1 cellular context compared by ENCODE assay signal in the genomic region with DNA sequence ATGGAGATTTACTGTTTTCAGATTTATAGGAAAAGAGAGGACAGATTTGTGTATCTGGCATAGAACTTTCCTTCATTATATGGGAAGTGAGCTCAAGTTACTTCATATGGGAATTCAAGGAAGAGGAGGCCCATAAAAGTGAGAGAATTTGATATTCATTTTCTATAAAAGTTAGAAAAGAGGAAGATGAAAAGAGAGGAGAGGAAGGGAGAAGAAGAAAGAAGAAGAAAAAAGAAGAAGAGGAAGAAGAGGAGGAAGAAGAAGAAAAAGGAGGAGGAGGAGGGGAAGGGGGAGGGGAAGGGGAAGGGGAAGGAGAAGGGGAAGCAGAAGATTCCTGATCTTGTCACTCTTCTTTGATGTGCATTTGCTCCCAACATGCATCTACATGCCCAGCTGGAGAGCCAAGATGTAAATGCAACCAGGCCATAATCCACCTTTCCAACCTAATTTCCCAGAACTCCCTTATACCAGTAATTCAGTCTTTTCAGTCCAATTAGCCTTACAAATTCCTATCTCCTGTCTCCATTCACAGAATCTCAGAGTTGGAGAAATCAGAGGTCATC.
TF ChIP-seq lines count a peak whose summit lies in the region.

No MANE protein-coding gene starts in this region.

TF ChIP-seq in H1, 55 proteins besides CTCF, POLR2A, EP300 and RAD21 (continued from another document):
- no peak for TF ChIP-seq RFX5 (IDR thresholded peaks at IDR 0.05; ENCODE audit: borderline replicate concordance, low read depth, low read length)
- TF ChIP-seq GTF2F1 (IDR thresholded peaks at IDR 0.05; ENCODE audit: borderline replicate concordance, low read depth, low read length) = no peak
- TF ChIP-seq TBP (IDR thresholded peaks at IDR 0.05; ENCODE audit: low read depth, low read length) = no peak
- no peak for TF ChIP-seq JUN (IDR thresholded peaks at IDR 0.05; ENCODE audit: low read depth, low read length)
- TF ChIP-seq, protein P1, sequence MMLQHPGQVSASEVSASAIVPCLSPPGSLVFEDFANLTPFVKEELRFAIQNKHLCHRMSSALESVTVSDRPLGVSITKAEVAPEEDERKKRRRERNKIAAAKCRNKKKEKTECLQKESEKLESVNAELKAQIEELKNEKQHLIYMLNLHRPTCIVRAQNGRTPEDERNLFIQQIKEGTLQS (IDR thresholded peaks at IDR 0.05; ENCODE audit: insufficient read depth, low read depth, low read length) = no peak
- TF ChIP-seq CEBPB (IDR thresholded peaks at IDR 0.05; ENCODE audit: low read depth, low read length) = no peak
- no peak for TF ChIP-seq CTBP2 (IDR thresholded peaks at IDR 0.05; ENCODE audit: borderline replicate concordance, insufficient read depth, insufficient read length, low read length)
- no peak for TF ChIP-seq TAF1 (IDR thresholded peaks at IDR 0.05; ENCODE audit: low read depth, low read length)
- TF ChIP-seq RBBP5 (IDR thresholded peaks at IDR 0.05; ENCODE audit: borderline replicate concordance, low read depth, low read length) = no peak
- TF ChIP-seq TCF12 (IDR thresholded peaks at IDR 0.05; ENCODE audit: low read depth, low read length) = no peak
